In genomic region chr3:14541646-14542045, GRCh38 we compare ENCODE assay signal across 20 cellular contexts. TPM values are rescaled to one million over a fixed set of nuclear protein-coding genes. Genes with fewer than 3 reads are reported as not detected.
DNase-seq lines count a peak whose midpoint lies in the region; ATAC-seq and TF ChIP-seq lines count a peak whose summit lies in the region.
"Had no signal": no experiment of that assay in that cellular context is flagged by ENCODE, and none has a peak within 500 bp of the region (broad histone marks: within the 10 kb centered on the region; RNA-seq: fewer than 3 reads in every experiment).

No MANE protein-coding gene starts in this region.

- H3K9ac ChIP-seq in neuronal stem cell (ENCODE audit: low read depth, low read length, poor library complexity) (no peak overlapping the region), skeletal muscle tissue (ENCODE audit: low read depth in 1 of 3, low read length in 3 of 3) (peak overlapping the region in 2 of 3 donors; percentile 70 to 85)

- H4K91ac ChIP-seq in neuronal stem cell (ENCODE audit: low read depth, low read length, poor library complexity) = no peak overlapping the region

- H3K79me1 ChIP-seq in neuronal stem cell (ENCODE audit: low read depth, low read length) = no peaks in the 10 kb centered on the region

- no peak overlapping the region for H4K8ac ChIP-seq in neuronal stem cell (ENCODE audit: low read depth, low read length)

- no peak overlapping the region for H3K4me3 ChIP-seq in heart right ventricle
- no peak overlapping the region for H3K4me3 ChIP-seq in neuronal stem cell (ENCODE audit: low read length in 2 of 2)
- no peak overlapping the region for H3K4me3 ChIP-seq in skeletal muscle tissue (ENCODE audit: low read length in 3 of 3)
- H3K4me3 ChIP-seq: GM12878 had no signal

- H3K36me3 ChIP-seq in heart right ventricle = no peaks in the 10 kb centered on the region
- H3K36me3 ChIP-seq in neuronal stem cell (replicated peaks in 1 of 2; ENCODE audit: control insufficient read depth in 2 of 2, insufficient read depth in 2 of 2, low read length in 2 of 2) = no peaks in the 10 kb centered on the region
- peaks cover 0 to 6% (median 5%) of the 10 kb centered on the region in 3 donors for H3K36me3 ChIP-seq in skeletal muscle tissue (ENCODE audit: control insufficient read depth in 3 of 3, insufficient read depth in 3 of 3, low read length in 3 of 3)
- H3K36me3 ChIP-seq: BE2C had no signal

- H3K4ac ChIP-seq in neuronal stem cell (ENCODE audit: low read length) = no peak overlapping the region

- intact Hi-C loops in left ventricle myocardium superior (cut with micrococcal nuclease) = no loop called here
- intact Hi-C loops in heart right ventricle (cut with DNase I) = loop anchor here in 2 of 10 donors (2.0 to 10.0 kb wide), 2 partner anchors 19 to 277 kb away; no protein-coding TSS in a partner anchor

- no peak overlapping the region for H3K4me2 ChIP-seq in neuronal stem cell (ENCODE audit: insufficient read depth, low read length, poor library complexity, severe bottlenecking)

- peak overlapping the region; percentile 32 for H3K14ac ChIP-seq in neuronal stem cell (ENCODE audit: low read length)

- ATAC-seq in left ventricle myocardium superior (no peak), heart right ventricle (no peak), HG03342 (IDR thresholded peaks at IDR 0.05; ENCODE audit: unreplicated experiment) (no peak)
- ATAC-seq: GM12878 had no signal

- H2BK15ac ChIP-seq in neuronal stem cell (ENCODE audit: low read length) = no peak overlapping the region

- no peak overlapping the region for H2BK12ac ChIP-seq in neuronal stem cell (ENCODE audit: low read length)

- H3K27me3 ChIP-seq in heart right ventricle (no peaks in the 10 kb centered on the region), neuronal stem cell (ENCODE audit: control insufficient read depth in 3 of 3, insufficient read depth in 3 of 3, low read depth in 1 of 3, low read length in 3 of 3) (peaks cover 0 to 50% (median 0%) of the 10 kb centered on the region in 3 experiments), skeletal muscle tissue (ENCODE audit: control insufficient read depth in 3 of 3, insufficient read depth in 3 of 3, low read length in 3 of 3) (no peaks in the 10 kb centered on the region)
- H3K27me3 ChIP-seq: BE2C had no signal

- no peak overlapping the region for H2AFZ ChIP-seq in neuronal stem cell (ENCODE audit: low read length)

- no peak overlapping the region for H2BK5ac ChIP-seq in neuronal stem cell (ENCODE audit: low read length)

- TF ChIP-seq CTCF in heart right ventricle (IDR thresholded peaks at IDR 0.05) = no peak

- H3K27ac ChIP-seq in heart right ventricle (no peak overlapping the region), neuronal stem cell (replicated peaks; ENCODE audit: low read length) (no peak overlapping the region), skeletal muscle tissue (ENCODE audit: low read depth, low read length) (peak overlapping the region; percentile 92)

- no peak overlapping the region for H2AK5ac ChIP-seq in neuronal stem cell (ENCODE audit: low read depth, low read length)

- H3K9me3 ChIP-seq in heart right ventricle = no peaks in the 10 kb centered on the region
- no peaks in the 10 kb centered on the region for H3K9me3 ChIP-seq in neuronal stem cell (replicated peaks in 1 of 2; ENCODE audit: control insufficient read depth in 2 of 2, insufficient read depth in 1 of 2, low read depth in 1 of 2, low read length in 2 of 2)
- no peaks in the 10 kb centered on the region for H3K9me3 ChIP-seq in skeletal muscle tissue (ENCODE audit: control insufficient read depth in 3 of 3, low read length in 3 of 3)
- H3K9me3 ChIP-seq: BE2C had no signal

- H3K4me1 ChIP-seq in heart right ventricle = peaks cover 2 to 54% (median 34%) of the 10 kb centered on the region in 9 donors
- H3K4me1 ChIP-seq in neuronal stem cell (ENCODE audit: control insufficient read depth in 2 of 2, insufficient read depth in 1 of 2, low read depth in 1 of 2, low read length in 2 of 2) = peaks cover 0 to 4% of the 10 kb centered on the region in 2 donors
- peaks cover 67 to 75% (median 69%) of the 10 kb centered on the region in 3 donors for H3K4me1 ChIP-seq in skeletal muscle tissue (ENCODE audit: control insufficient read depth in 3 of 3, insufficient read depth in 3 of 3, low read length in 3 of 3)
- H3K4me1 ChIP-seq: BE2C had no signal

- DNase-seq in left ventricle myocardium superior = peak; percentile 5
- DNase-seq in heart right ventricle = no peak
- DNase-seq in neuronal stem cell (ENCODE audit: low spot score) = no peak
- DNase-seq in RPMI8226 = no peak
- DNase-seq: BE2C; C1 segment of cervical spinal cord; CD4-positive, CD25-positive, alpha-beta regulatory T cell; COR-L47; DMS 273 treated with DMSO at 0.1 percent for 48 hours; DMS53; DND-41; EL; GOT3; H9; IMR-90 had no signal

- H3K23ac ChIP-seq in neuronal stem cell (ENCODE audit: low read depth, low read length, poor library complexity) = peak overlapping the region; percentile 34

- H3K18ac ChIP-seq in neuronal stem cell (ENCODE audit: low read length) = no peak overlapping the region

- 86 to 92% methylated on average over 9 of the region's 9 CpGs for WGBS in heart right ventricle, 2 donors
- WGBS in neuronal stem cell (ENCODE audit: extremely low coverage in 2 of 2, insufficient read length in 2 of 2, insufficient replicate concordance in 1 of 2), 2 donors = no CpG with 5 or more reads among the region's 9 CpGs

- no peak overlapping the region for H2BK120ac ChIP-seq in neuronal stem cell (ENCODE audit: low read depth, low read length)

RNA-seq across cellular contexts. Expression of gene GRIP2, which starts 1.5 kb away (rescaled TPM):
- total RNA-seq in left ventricle myocardium superior (37.0 TPM), heart right ventricle (10 to 100 TPM; 13.2 to 70.1 (median 39.4) TPM), skeletal muscle tissue (8.9 TPM)
- polyA plus RNA-seq in heart right ventricle = 10 to 100 TPM in 1 of 2 donors, 1 to 10 TPM in 1; 7.4 to 56.8 TPM
- 0.77 TPM for polyA plus RNA-seq in neuronal stem cell (2013, experiment 1 of 2)
- 0.62 TPM for polyA plus RNA-seq in neuronal stem cell (2013, experiment 2 of 2)
- total RNA-seq: A172; CD4-positive, CD25-positive, alpha-beta regulatory T cell; CD8-positive, alpha-beta memory T cell; GM12878; IMR-90 had no signal
- polyA plus RNA-seq: CD8-positive, alpha-beta memory T cell; GM12878 had no signal
